Comparison of ENCODE assay signal across 1 cellular context in genomic region chr4:119212964-119213606, GRCh38.
TF ChIP-seq lines count a peak whose summit lies in the region.

No MANE protein-coding gene starts in this region.

TF ChIP-seq in HepG2, 621 proteins besides CTCF, POLR2A, EP300 and RAD21 (continued from another document and continues in another):
- TF ChIP-seq CHD2 (IDR thresholded peaks at IDR 0.05; ENCODE audit: low read depth, low read length), result peak; percentile 61
- 0 out of 2 replicates have a peak, but pooled peaks have one; percentile 44 for TF ChIP-seq ZNF558 (CRISPR knock-in tag; IDR thresholded peaks at IDR 0.05; ENCODE audit: borderline replicate concordance)
- 0 out of 2 replicates have a peak, but pooled peaks have one; percentile 8 for TF ChIP-seq ZNF800 (CRISPR knock-in tag; IDR thresholded peaks at IDR 0.05)
- no peak for TF ChIP-seq SMAD1 (CRISPR knock-in tag; IDR thresholded peaks at IDR 0.05; ENCODE audit: borderline replicate concordance, low read depth)
- no peak for TF ChIP-seq SKI (IDR thresholded peaks at IDR 0.05; ENCODE audit: partially characterized antibody)
- TF ChIP-seq ATRX (CRISPR knock-in tag; IDR thresholded peaks at IDR 0.05; ENCODE audit: borderline replicate concordance), result no peak
- no peak; the same call in 1 of the 2 replicates for TF ChIP-seq GFI1 (CRISPR knock-in tag; IDR thresholded peaks at IDR 0.05; ENCODE audit: borderline replicate concordance)
- no peak for TF ChIP-seq PLSCR1 (CRISPR knock-in tag; IDR thresholded peaks at IDR 0.05; ENCODE audit: borderline replicate concordance)
- no peak for TF ChIP-seq ZNF414 (CRISPR knock-in tag; IDR thresholded peaks at IDR 0.05)
- TF ChIP-seq ZNF883 (CRISPR knock-in tag; IDR thresholded peaks at IDR 0.05; ENCODE audit: not compliant biosample characterization), result no peak
- TF ChIP-seq ZIK1 (CRISPR knock-in tag; IDR thresholded peaks at IDR 0.05; ENCODE audit: borderline replicate concordance, low read depth), result no peak
- no peak for TF ChIP-seq ZNF121 (CRISPR knock-in tag; IDR thresholded peaks at IDR 0.05)
- 0 out of 2 replicates have a peak, but pooled peaks have one; percentile 42 for TF ChIP-seq ZBTB39 (CRISPR knock-in tag; IDR thresholded peaks at IDR 0.05)
- no peak; the same call in none of the 2 replicates for TF ChIP-seq IKZF5 (CRISPR knock-in tag; IDR thresholded peaks at IDR 0.05)
- TF ChIP-seq CAMTA2 (CRISPR knock-in tag; IDR thresholded peaks at IDR 0.05; ENCODE audit: borderline replicate concordance), result no peak
- peak; percentile 86 for TF ChIP-seq SAP130 (CRISPR knock-in tag; IDR thresholded peaks at IDR 0.05; ENCODE audit: low read depth)
- TF ChIP-seq REPIN1 (CRISPR knock-in tag; IDR thresholded peaks at IDR 0.05; ENCODE audit: borderline replicate concordance, low read depth), result peak; percentile 3; the same call in 1 of the 2 replicates
- TF ChIP-seq IKZF1 (IDR thresholded peaks at IDR 0.05), result no peak
- peak; percentile 87 for TF ChIP-seq ZNF234 (CRISPR knock-in tag; conservative IDR thresholded peaks at IDR 0.05)
- no peak for TF ChIP-seq KAT2B (IDR thresholded peaks at IDR 0.05; ENCODE audit: borderline replicate concordance, low read depth, low read length)
- peak; percentile 25 for TF ChIP-seq MXD3 (CRISPR knock-in tag; IDR thresholded peaks at IDR 0.05)
- no peak for TF ChIP-seq ZNF569 (CRISPR knock-in tag; IDR thresholded peaks at IDR 0.05; ENCODE audit: borderline replicate concordance)
- TF ChIP-seq ZNF768 (CRISPR knock-in tag; IDR thresholded peaks at IDR 0.05), result peak; percentile 32; the same call in 1 of the 2 replicates
- TF ChIP-seq ZBTB38 (CRISPR knock-in tag; IDR thresholded peaks at IDR 0.05), result 0 out of 2 replicates have a peak, but pooled peaks have one; percentile 42
- peak in 1 of 2 experiments; percentile 29; a peak in 2 of 4 replicates for TF ChIP-seq NR2F1 (CRISPR knock-in tag; IDR thresholded peaks at IDR 0.05)
- TF ChIP-seq ZNF3 (CRISPR knock-in tag; IDR thresholded peaks at IDR 0.05), result no peak; the same call in 1 of the 2 replicates
- 0 out of 2 replicates have a peak, but pooled peaks have one; percentile 80 for TF ChIP-seq NFKB2 (CRISPR knock-in tag; IDR thresholded peaks at IDR 0.05; ENCODE audit: borderline replicate concordance)
- TF ChIP-seq ASH2L (IDR thresholded peaks at IDR 0.05; ENCODE audit: insufficient read length, low read depth, low read length), result no peak
- no peak for TF ChIP-seq ZNF552 (CRISPR knock-in tag; IDR thresholded peaks at IDR 0.05; ENCODE audit: borderline replicate concordance)
- TF ChIP-seq KDM4B (CRISPR knock-in tag; IDR thresholded peaks at IDR 0.05), result no peak; the same call in 1 of the 2 replicates
- no peak for TF ChIP-seq KAT8 (CRISPR knock-in tag; IDR thresholded peaks at IDR 0.05)
- TF ChIP-seq DDIT3 (CRISPR knock-in tag; IDR thresholded peaks at IDR 0.05), result no peak
- TF ChIP-seq HDAC2 (CRISPR knock-in tag; IDR thresholded peaks at IDR 0.05), result no peak
- no peak for TF ChIP-seq ZNF879 (CRISPR knock-in tag; IDR thresholded peaks at IDR 0.05)
- TF ChIP-seq SPEN (CRISPR knock-in tag; IDR thresholded peaks at IDR 0.05; ENCODE audit: low read depth), result peak; percentile 44
- peak; percentile 32; the same call in 1 of the 2 replicates for TF ChIP-seq NFKBIZ (CRISPR knock-in tag; IDR thresholded peaks at IDR 0.05)
- no peak for TF ChIP-seq PCBP2 (optimal IDR thresholded peaks at IDR 0.05; ENCODE audit: low read depth, low read length, poor library complexity, severe bottlenecking)
- TF ChIP-seq ZNF720 (CRISPR knock-in tag; IDR thresholded peaks at IDR 0.05), result no peak
- TF ChIP-seq ZNF580 (CRISPR knock-in tag; IDR thresholded peaks at IDR 0.05; ENCODE audit: borderline replicate concordance, low read depth), result peak; percentile 39; the same call in 1 of the 2 replicates
- TF ChIP-seq NFATC3 (CRISPR knock-in tag; IDR thresholded peaks at IDR 0.05), result 0 out of 2 replicates have a peak, but pooled peaks have one; percentile 53
- no peak for TF ChIP-seq ZBTB37 (CRISPR knock-in tag; IDR thresholded peaks at IDR 0.05)
- peak; percentile 5 for TF ChIP-seq MTERF4 (CRISPR knock-in tag; IDR thresholded peaks at IDR 0.05)
- TF ChIP-seq THAP9 (CRISPR knock-in tag; IDR thresholded peaks at IDR 0.05; ENCODE audit: borderline replicate concordance), result peak; percentile 64; the same call in 1 of the 2 replicates
- peak; percentile 75 for TF ChIP-seq RXRA (CRISPR knock-in tag; IDR thresholded peaks at IDR 0.05)
- 0 out of 2 replicates have a peak, but pooled peaks have one; percentile 68 for TF ChIP-seq ZNF589 (CRISPR knock-in tag; conservative IDR thresholded peaks at IDR 0.05)
- 0 out of 2 replicates have a peak, but pooled peaks have one; percentile 23 for TF ChIP-seq MXD4 (CRISPR knock-in tag; IDR thresholded peaks at IDR 0.05)
- TF ChIP-seq ARID4A (CRISPR knock-in tag; IDR thresholded peaks at IDR 0.05; ENCODE audit: borderline replicate concordance), result peak; percentile 72; the same call in 1 of the 2 replicates
